8 cellular contexts compared by ENCODE assay signal in genomic region chr14:20682435-20683124, GRCh38. TPM values are rescaled to one million over a fixed set of nuclear protein-coding genes. Genes with fewer than 3 reads are reported as not detected.
A peak's percentile ranks its signal among the peaks of the same experiment; 100 is the strongest.
DNase-seq lines count a peak whose midpoint lies in the region; ATAC-seq, FAIRE-seq and TF ChIP-seq lines count a peak whose summit lies in the region.

No MANE protein-coding gene starts in this region.

- H3K36me3 ChIP-seq in pancreas: no peaks in the 10 kb centered on the region
- H3K36me3 ChIP-seq in thyroid gland: no peaks in the 10 kb centered on the region

- intact Hi-C loops in Right ventricle myocardium inferior (cut with DNase I): loop anchor here (5.0 kb wide), 6 partner anchors 55 to 420 kb away; partner anchors contain the start of genes CCNB1IP1, PIP4P1, RNASE7 and TEP1
- intact Hi-C loops in pancreas (cut with DNase I): loop anchor here in 1 of 3 donors (10.0 kb wide), 1 partner anchor 68 kb away; no protein-coding TSS in a partner anchor
- intact Hi-C loops in thyroid gland (cut with DNase I): loop anchor here (5.0 to 10.0 kb wide), 3 partner anchors 70 to 350 kb away; partner anchors contain the start of genes APEX1, CCNB1IP1 and OSGEP

- H3K27ac ChIP-seq in pancreas: peak overlapping the region; percentile 96 to 99 (median 99)
- peak overlapping the region; percentile 98 to 100 (median 100) for H3K27ac ChIP-seq in thyroid gland

- no peaks in the 10 kb centered on the region for H3K9me3 ChIP-seq in pancreas
- H3K9me3 ChIP-seq in thyroid gland: no peaks in the 10 kb centered on the region

- H3K4me3 ChIP-seq in LNCaP clone FGC (ENCODE audit: low read depth, low read length) (peak overlapping the region; percentile 79), pancreas (peak overlapping the region; percentile 54 to 65 (median 56)), thyroid gland (replicated peaks in 1 of 3) (peak overlapping the region; percentile 34 to 57 (median 56))

- H3K27me3 ChIP-seq in pancreas (no peaks in the 10 kb centered on the region), thyroid gland (no peaks in the 10 kb centered on the region)

- in situ Hi-C loops in SK-MEL-5 (cut with HindIII; ENCODE audit: low pct_unique_long_range_greater_than_20kb, low sequenced_read_pairs): no loop called here

- WGBS in pancreas, 2 donors: 0 to 2% methylated on average over 40 of the region's 40 CpGs
- WGBS in thyroid gland, 2 donors: 0 to 2% methylated on average over 15 to 40 of the region's 40 CpGs

- DNase-seq in ELF-1 (ENCODE audit: low read depth, low spot score) (peak; percentile 90), GOT3 (lab: John Stamatoyannopoulos, UW) (peak; percentile 21), LNCaP clone FGC (ENCODE audit: low read depth) (peak; percentile 85), SK-MEL-5 (ENCODE audit: low read depth, low spot score) (peak; percentile 94), Right ventricle myocardium inferior (ENCODE audit: missing footprints) (peak; percentile 94), pancreas (peak; percentile 81 to 90 (median 83)), thyroid gland (peak; percentile 93 to 94)
- peak; percentile 82 for DNase-seq in activated naive CD4-positive, alpha-beta T cell treated with anti-CD3 and anti-CD28 coated beads, Interleukin-2, amount 50 U/mL, for 16 hours

- TF ChIP-seq POLR2A in thyroid gland (IDR thresholded peaks at IDR 0.05): peak; percentile 76 to 97

- ATAC-seq in Right ventricle myocardium inferior: peak; percentile 91
- peak; percentile 64 to 78 (median 67) for ATAC-seq in pancreas

- peaks cover 10 to 29% (median 13%) of the 10 kb centered on the region in 3 donors for H3K4me1 ChIP-seq in pancreas
- H3K4me1 ChIP-seq in thyroid gland: peaks cover 7 to 10% of the 10 kb centered on the region in 2 donors

- no peak for FAIRE-seq in pancreas (lab: Jason Lieb, UNC)

- TF ChIP-seq CTCF in LNCaP clone FGC (IDR thresholded peaks at IDR 0.05; ENCODE audit: control insufficient read depth, extremely low read depth, insufficient read depth) (no peak), pancreas (IDR thresholded peaks at IDR 0.05) (no peak), thyroid gland (IDR thresholded peaks at IDR 0.05) (peak in 1 of 6 experiments; percentile 23)

RNA-seq across cellular contexts. Expression of gene RNASE4, which starts 1.8 kb away (rescaled TPM):
- 0.82 and 2.7 TPM in 2 replicates for total RNA-seq in SK-MEL-5 (2014; rRNA removed; shearing (Covaris generic))
- 2.9 and 6.4 TPM in 2 replicates for polyA plus RNA-seq in SK-MEL-5 (2015; cell fraction: cytosol; rRNA removed)
- 0.95 TPM in 1 of 2 replicates, not detected in the other for polyA plus RNA-seq in SK-MEL-5 (2015; cell fraction: nucleus; rRNA removed)
- total RNA-seq in Right ventricle myocardium inferior: 11.9 TPM
- total RNA-seq in pancreas: 10 to 100 TPM; 13.6 to 26.7 (median 15.4) TPM
- polyA plus RNA-seq in pancreas: 10 to 100 TPM in 1 of 2 donors, 1 to 10 TPM in 1; 9.6 to 24.7 TPM
- total RNA-seq in thyroid gland: 10 to 100 TPM; 15.5 to 58.9 (median 45.8) TPM

RNA-seq across cellular contexts. Expression of gene ANG, which starts 6.0 kb away (rescaled TPM):
- 5.2 TPM in 2 replicates for total RNA-seq in SK-MEL-5 (2014; rRNA removed; shearing (Covaris generic))
- 2.7 and 2.8 TPM in 2 replicates for polyA plus RNA-seq in SK-MEL-5 (2015; cell fraction: cytosol; rRNA removed)
- 0.48 TPM in 1 of 2 replicates, not detected in the other for polyA plus RNA-seq in SK-MEL-5 (2015; cell fraction: nucleus; rRNA removed)
- total RNA-seq in Right ventricle myocardium inferior: 4.5 TPM
- total RNA-seq in pancreas: 10 to 100 TPM in 5 of 6 donors, 1 to 10 TPM in 1; 9.8 to 16.0 (median 13.3) TPM
- polyA plus RNA-seq in pancreas: 10 to 100 TPM; 11.8 to 14.7 TPM
- total RNA-seq in thyroid gland: 10 to 100 TPM in 1 of 4 donors, 1 to 10 TPM in 3; 2.8 to 17.6 (median 5.8) TPM

RNA-seq across cellular contexts. Expression of gene OR6S1, which starts 41.1 kb away (rescaled TPM):
- not detected in 2 replicates for total RNA-seq in SK-MEL-5 (2014; rRNA removed; shearing (Covaris generic))
- polyA plus RNA-seq in SK-MEL-5 (2015; cell fraction: cytosol; rRNA removed): not detected in 2 replicates
- not detected in 2 replicates for polyA plus RNA-seq in SK-MEL-5 (2015; cell fraction: nucleus; rRNA removed)
- total RNA-seq in Right ventricle myocardium inferior: not detected
- not detected for total RNA-seq in pancreas
- polyA plus RNA-seq in pancreas: not detected
- not detected for total RNA-seq in thyroid gland

Comparison
In these comparisons a context has a peak if more than half of its experiments do, and no peak if none do; other contexts are left out.
1. Peak in every context shown above with its lines: DNase-seq, ATAC-seq, H3K4me3 ChIP-seq and H3K27ac ChIP-seq.
2. DNase-seq: peak in every context shown above with its lines; median percentile 94 in SK-MEL-5; 94 in Right ventricle myocardium inferior; 94 in thyroid gland; 90 in ELF-1; 85 in LNCaP clone FGC; 83 in pancreas; 82 in activated naive CD4-positive, alpha-beta T cell treated with anti-CD3 and anti-CD28 coated beads, Interleukin-2, amount 50 U/mL, for 16 hours; 21 in GOT3.